In the genomic region with DNA sequence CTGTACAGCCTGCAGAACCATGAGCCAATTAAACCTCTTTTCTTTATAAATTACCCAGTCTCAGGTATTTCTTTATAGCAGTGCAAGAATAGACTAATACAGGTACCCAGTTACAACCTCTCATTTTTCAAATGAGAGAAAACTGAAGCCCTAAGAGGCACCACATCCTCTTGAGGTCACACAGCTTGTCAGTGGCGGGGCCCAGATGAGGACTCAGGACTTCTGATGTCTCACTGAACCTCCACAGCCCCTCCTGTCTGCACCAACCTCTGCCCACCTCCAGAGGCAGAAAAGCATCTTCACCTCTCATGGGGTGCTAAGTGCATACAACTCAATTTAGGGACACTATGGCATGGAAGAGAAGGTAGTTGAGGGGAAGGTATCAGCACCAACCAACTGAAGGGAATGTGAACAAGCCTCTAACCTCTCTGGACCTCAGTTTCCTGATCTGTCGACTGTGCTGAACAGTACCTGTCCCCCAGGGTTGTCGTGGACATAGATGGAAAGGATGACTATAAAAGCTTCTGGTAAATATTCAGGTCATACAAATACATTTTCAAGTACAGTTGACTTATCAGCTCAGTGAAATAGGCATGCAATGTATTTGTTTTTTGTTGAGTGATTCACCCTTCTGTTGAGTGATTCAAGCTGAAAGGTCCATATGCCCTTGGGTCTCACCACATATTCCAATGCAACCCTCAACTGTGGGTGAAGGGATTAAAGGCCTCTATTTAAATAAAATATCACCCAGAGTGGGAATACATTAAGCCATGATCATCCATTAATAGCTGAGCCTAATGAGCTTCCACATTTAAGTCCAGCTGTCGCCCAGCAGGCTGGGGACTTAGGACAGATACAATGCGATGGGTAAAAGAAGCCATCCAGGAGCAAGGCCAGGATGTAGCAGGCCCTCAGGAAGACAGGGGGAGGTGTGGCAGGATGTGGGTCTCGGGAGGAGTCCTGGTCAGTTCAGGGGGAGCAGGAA, we compare ENCODE assay signal across 1 cellular context.
TF ChIP-seq lines count a peak whose summit lies in the region.

No MANE protein-coding gene starts in this region.

TF ChIP-seq in SK-N-SH, 30 proteins besides CTCF, POLR2A, EP300 and RAD21 (continued from another document):
- TF ChIP-seq FOXM1 (IDR thresholded peaks at IDR 0.05; ENCODE audit: low read depth): no peak
- TF ChIP-seq, protein P1, sequence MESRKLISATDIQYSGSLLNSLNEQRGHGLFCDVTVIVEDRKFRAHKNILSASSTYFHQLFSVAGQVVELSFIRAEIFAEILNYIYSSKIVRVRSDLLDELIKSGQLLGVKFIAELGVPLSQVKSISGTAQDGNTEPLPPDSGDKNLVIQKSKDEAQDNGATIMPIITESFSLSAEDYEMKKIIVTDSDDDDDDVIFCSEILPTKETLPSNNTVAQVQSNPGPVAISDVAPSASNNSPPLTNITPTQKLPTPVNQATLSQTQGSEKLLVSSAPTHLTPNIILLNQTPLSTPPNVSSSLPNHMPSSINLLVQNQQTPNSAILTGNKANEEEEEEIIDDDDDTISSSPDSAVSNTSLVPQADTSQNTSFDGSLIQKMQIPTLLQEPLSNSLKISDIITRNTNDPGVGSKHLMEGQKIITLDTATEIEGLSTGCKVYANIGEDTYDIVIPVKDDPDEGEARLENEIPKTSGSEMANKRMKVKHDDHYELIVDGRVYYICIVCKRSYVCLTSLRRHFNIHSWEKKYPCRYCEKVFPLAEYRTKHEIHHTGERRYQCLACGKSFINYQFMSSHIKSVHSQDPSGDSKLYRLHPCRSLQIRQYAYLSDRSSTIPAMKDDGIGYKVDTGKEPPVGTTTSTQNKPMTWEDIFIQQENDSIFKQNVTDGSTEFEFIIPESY (IDR thresholded peaks at IDR 0.05; ENCODE audit: borderline replicate concordance, low read depth): no peak
- TF ChIP-seq, protein P2, sequence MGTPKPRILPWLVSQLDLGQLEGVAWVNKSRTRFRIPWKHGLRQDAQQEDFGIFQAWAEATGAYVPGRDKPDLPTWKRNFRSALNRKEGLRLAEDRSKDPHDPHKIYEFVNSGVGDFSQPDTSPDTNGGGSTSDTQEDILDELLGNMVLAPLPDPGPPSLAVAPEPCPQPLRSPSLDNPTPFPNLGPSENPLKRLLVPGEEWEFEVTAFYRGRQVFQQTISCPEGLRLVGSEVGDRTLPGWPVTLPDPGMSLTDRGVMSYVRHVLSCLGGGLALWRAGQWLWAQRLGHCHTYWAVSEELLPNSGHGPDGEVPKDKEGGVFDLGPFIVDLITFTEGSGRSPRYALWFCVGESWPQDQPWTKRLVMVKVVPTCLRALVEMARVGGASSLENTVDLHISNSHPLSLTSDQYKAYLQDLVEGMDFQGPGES (IDR thresholded peaks at IDR 0.05; ENCODE audit: low read depth, low read length): no peak
TF ChIP-seq in SK-N-SH: peak in this region for 0.
